In genomic region chr19:42066075-42066754, GRCh38 we compare ENCODE assay signal across 11 cellular contexts. TPM values are rescaled to one million over a fixed set of nuclear protein-coding genes. Genes with fewer than 3 reads are reported as not detected.
DNase-seq lines count a peak whose midpoint lies in the region; ATAC-seq and TF ChIP-seq lines count a peak whose summit lies in the region.
"Had no signal": no experiment of that assay in that cellular context is flagged by ENCODE, and none has a peak within 500 bp of the region (broad histone marks: within the 10 kb centered on the region; RNA-seq: fewer than 3 reads in every experiment).

No MANE protein-coding gene starts in this region.

- H3K4me3 ChIP-seq in mammary epithelial cell (replicated peaks in 1 of 3; ENCODE audit: insufficient read depth in 1 of 3, low read depth in 2 of 3, low read length in 3 of 3), result no peak overlapping the region
- H3K4me3 ChIP-seq in endodermal cell (ENCODE audit: low read length), result no peak overlapping the region

- no peak overlapping the region for H3K4me3 Mint-ChIP-seq in endodermal cell
- H3K4me3 Mint-ChIP-seq: naive thymus-derived CD4-positive, alpha-beta T cell had no signal

- WGBS in mammary epithelial cell (ENCODE audit: low coverage, missing lambda C conversion rate), result 79% methylated on average over 5 of the region's 9 CpGs
- WGBS in endodermal cell (ENCODE audit: insufficient coverage in 1 of 2, insufficient read length in 1 of 2), 2 experiments, result 79 to 85% methylated on average over 4 to 9 of the region's 9 CpGs

- H4K20me1 ChIP-seq in mammary epithelial cell (ENCODE audit: insufficient read depth, low read length), result no peaks in the 10 kb centered on the region

- no peaks in the 10 kb centered on the region for H3K36me3 ChIP-seq in mammary epithelial cell (ENCODE audit: insufficient read depth, low read length)
- no peaks in the 10 kb centered on the region for H3K36me3 ChIP-seq in endodermal cell (ENCODE audit: control insufficient read depth, insufficient read depth, low read length)

- H3K4me2 ChIP-seq in mammary epithelial cell (ENCODE audit: insufficient read depth, low read depth, low read length), result no peak overlapping the region

- no peak for ATAC-seq in HG03139 (IDR thresholded peaks at IDR 0.05; ENCODE audit: unreplicated experiment)
- no peak for ATAC-seq in GM18907 (IDR thresholded peaks at IDR 0.05; ENCODE audit: unreplicated experiment)
- no peak for ATAC-seq in left cardiac atrium
- no peak for ATAC-seq in HG03159 (IDR thresholded peaks at IDR 0.05; ENCODE audit: unreplicated experiment)
- ATAC-seq: naive thymus-derived CD4-positive, alpha-beta T cell had no signal

- CTCF ChIA-PET in mammary epithelial cell (lab: Charles Lee; ENCODE audit: low non-redundant PET), result interaction anchor here (0.7 kb wide), 1 partner anchor 182 kb away, joined by 3 read pairs; no protein-coding TSS in a partner anchor

- peaks cover 4% of the 10 kb centered on the region for H3K4me1 Mint-ChIP-seq in endodermal cell

- H3K9me3 Mint-ChIP-seq in endodermal cell, result no peaks in the 10 kb centered on the region
- H3K9me3 Mint-ChIP-seq: naive thymus-derived CD4-positive, alpha-beta T cell had no signal

- H3K9ac ChIP-seq in mammary epithelial cell (ENCODE audit: insufficient read depth, low read length), result no peak overlapping the region
- H3K9ac ChIP-seq in endodermal cell (ENCODE audit: extremely low read depth, low read length, poor library complexity, severe bottlenecking), result no peak overlapping the region

- H2AFZ ChIP-seq in mammary epithelial cell (ENCODE audit: low read depth, low read length), result no peak overlapping the region

- H3K27ac ChIP-seq in mammary epithelial cell (ENCODE audit: insufficient read depth, low read depth, low read length) (no peak overlapping the region), endodermal cell (ENCODE audit: low read depth, low read length) (no peak overlapping the region)

- H3K9me3 ChIP-seq in mammary epithelial cell (replicated peaks; ENCODE audit: insufficient read depth, low read length), result no peaks in the 10 kb centered on the region
- no peaks in the 10 kb centered on the region for H3K9me3 ChIP-seq in endodermal cell (ENCODE audit: control insufficient read depth, low read length)

- intact Hi-C loops in mammary epithelial cell (cut with micrococcal nuclease) (no loop called here), left cardiac atrium (cut with DNase I) (no loop called here)

- peaks cover 17% of the 10 kb centered on the region for H3K36me3 Mint-ChIP-seq in endodermal cell (ENCODE audit: low read depth)
- H3K36me3 Mint-ChIP-seq: naive thymus-derived CD4-positive, alpha-beta T cell had no signal

- no TSS peak for BruUV-seq in mammary epithelial cell (replicated peaks; lab: Mats Ljungman, UMichigan)

- no peak for TF ChIP-seq CTCF in mammary epithelial cell (conservative IDR thresholded peaks at IDR 0.05 in 1 of 2, IDR thresholded peaks at IDR 0.05 in 1 of 2; ENCODE audit: extremely low read depth in 1 of 2, insufficient read depth in 1 of 2, low read depth in 1 of 2, low read length in 2 of 2)
- no peak for TF ChIP-seq CTCF in endodermal cell (conservative IDR thresholded peaks at IDR 0.05)

- dilution Hi-C loops in mammary epithelial cell (cut with HindIII; ENCODE audit: low sequenced_read_pairs), result no loop called here

- DNase-seq in T47D (ENCODE audit: low read depth in 1 of 2, low spot score in 1 of 2) (peak; percentile 21 to 71), mammary epithelial cell (no peak), NCI-H510A treated with DMSO at 0.1 percent for 48 hours (lab: John Stamatoyannopoulos, UW) (peak; percentile 45), endodermal cell (peak; percentile 81), left cardiac atrium (no peak)
- DNase-seq: activated effector memory CD4-positive, alpha-beta T cell treated with Interleukin-2 at 50 U/mL for 16 hours; naive thymus-derived CD4-positive, alpha-beta T cell; SIG-M5 had no signal

- H3K4me1 ChIP-seq in mammary epithelial cell (ENCODE audit: insufficient read depth, low read length) (no peaks in the 10 kb centered on the region), endodermal cell (ENCODE audit: control insufficient read depth, insufficient read depth, low read length) (no peaks in the 10 kb centered on the region)

- H3K27me3 Mint-ChIP-seq in endodermal cell (ENCODE audit: insufficient read depth), result peaks cover 4% of the 10 kb centered on the region

- no peaks in the 10 kb centered on the region for H3K79me2 ChIP-seq in mammary epithelial cell (ENCODE audit: insufficient read depth, low read length)

- in situ Hi-C loops in T47D (cut with HindIII; ENCODE audit: low pct_unique_long_range_greater_than_20kb, low sequenced_read_pairs) (no loop called here), mammary epithelial cell (cut with MboI; ENCODE audit: low sequenced_read_pairs in 2 of 2) (no loop called here)

- no peak overlapping the region for H3K27ac Mint-ChIP-seq in endodermal cell
- H3K27ac Mint-ChIP-seq: naive thymus-derived CD4-positive, alpha-beta T cell had no signal

- peaks cover 9% of the 10 kb centered on the region for H3K27me3 ChIP-seq in mammary epithelial cell (ENCODE audit: insufficient read depth, low read length)
- H3K27me3 ChIP-seq in endodermal cell (ENCODE audit: control insufficient read depth, insufficient read depth, low read length, poor library complexity, severe bottlenecking), result no peaks in the 10 kb centered on the region

RNA-seq across cellular contexts. Expression of gene GRIK5, which starts 3.8 kb away (rescaled TPM):
- total RNA-seq in mammary epithelial cell, result under 1 TPM in 1 of 2 donors, not detected in 1; 0.45 TPM
- polyA plus RNA-seq in mammary epithelial cell, result 0.08 TPM
- polyA minus RNA-seq in mammary epithelial cell, result not detected
- total RNA-seq in endodermal cell, result 10 to 100 TPM; 21.6 to 38.7 TPM
- polyA plus RNA-seq in endodermal cell (2013, experiment 1 of 2), result 25.2 TPM
- 21.7 TPM for polyA plus RNA-seq in endodermal cell (2013, experiment 2 of 2)
- 10 to 100 TPM; 12.0 to 12.6 TPM for total RNA-seq in left cardiac atrium

RNA-seq across cellular contexts. Expression of gene ZNF574, which starts 9.8 kb away (rescaled TPM):
- total RNA-seq in mammary epithelial cell, result 10 to 100 TPM; 16.8 to 19.7 TPM
- polyA plus RNA-seq in mammary epithelial cell, result 16.6 TPM
- 20.6 TPM for polyA minus RNA-seq in mammary epithelial cell
- 10 to 100 TPM; 20.9 to 22.1 TPM for total RNA-seq in endodermal cell
- polyA plus RNA-seq in endodermal cell (2013, experiment 1 of 2), result 21.0 TPM
- polyA plus RNA-seq in endodermal cell (2013, experiment 2 of 2), result 18.5 TPM
- 1 to 10 TPM; 8.3 to 9.1 TPM for total RNA-seq in left cardiac atrium

Comparison
In these comparisons a context has a peak if more than half of its experiments do, and no peak if none do; other contexts are left out.
1. DNase-seq: peak in T47D (2 of 2), NCI-H510A treated with DMSO at 0.1 percent for 48 hours (single experiment) and endodermal cell (single experiment); none in mammary epithelial cell (single experiment) and left cardiac atrium (single experiment).
2. RNA of gene GRIK5, which starts 3.8 kb away (total RNA-seq): 21.6 to 38.7 TPM in endodermal cell and 12.0 to 12.6 TPM in left cardiac atrium; 0.45 TPM in mammary epithelial cell; every median in the first group is over 4 times any median in the second.